Comparison of ENCODE assay signal across 7 cellular contexts in the genomic region with DNA sequence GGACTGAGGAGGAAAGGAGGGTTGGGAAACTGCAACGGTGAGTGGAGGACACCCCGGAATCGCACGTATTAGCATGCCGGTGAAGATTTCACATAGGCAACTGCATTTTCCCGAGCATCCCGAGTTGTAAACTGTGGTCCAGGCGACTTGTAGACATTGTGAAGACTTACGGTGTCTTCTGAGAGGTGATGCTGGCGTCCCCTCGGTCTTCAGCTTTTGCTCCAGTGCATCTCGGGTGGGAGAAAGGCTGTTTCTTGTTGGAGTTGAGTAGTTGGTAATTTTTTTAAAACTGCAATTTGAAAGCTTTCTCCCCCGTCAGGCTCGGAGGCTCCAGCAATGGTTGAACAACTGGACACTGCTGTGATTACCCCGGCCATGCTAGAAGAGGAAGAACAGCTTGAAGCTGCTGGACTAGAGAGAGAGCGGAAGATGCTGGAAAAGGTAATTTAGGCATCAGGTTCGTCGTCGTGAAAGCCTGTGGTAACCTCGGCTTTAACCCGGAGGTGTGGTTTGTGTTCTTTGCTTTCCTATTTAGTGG. TPM values are rescaled to one million over a fixed set of nuclear protein-coding genes. Genes with fewer than 3 reads are reported as not detected.
DNase-seq lines count a peak whose midpoint lies in the region; ATAC-seq and TF ChIP-seq lines count a peak whose summit lies in the region.

No MANE protein-coding gene starts in this region.

- peaks cover 41% of the 10 kb centered on the region for H3K4me1 ChIP-seq in Loucy (ENCODE audit: insufficient read depth, low read length, poor library complexity, severe bottlenecking)
- H3K4me1 ChIP-seq in heart left ventricle, result peaks cover 0 to 22% (median 11%) of the 10 kb centered on the region in 12 donors
- peaks cover 4% of the 10 kb centered on the region for H3K4me1 ChIP-seq in prostate gland (replicated peaks)

- H3K27ac ChIP-seq in heart left ventricle (peak overlapping the region in 5 of 12 donors; percentile 53 to 66 (median 60)), prostate gland (peak overlapping the region; percentile 62 to 64)

- peaks cover 33% of the 10 kb centered on the region for H3K4me1 Mint-ChIP-seq in activated T-helper 1 cell treated with anti-CD3 and anti-CD28 coated beads, Interleukin-12 subunit alpha, Interleukin-12 subunit beta, Interleukin-2, Interleukin-4 antibody, amounts not matched to agents 30 ng/mL and 10 ng/mL and 1 ng/mL, durations not matched to agents 14 hours and 24 hours and 36 hours (ENCODE audit: low read depth)

- H3K9me3 ChIP-seq in Loucy (ENCODE audit: insufficient read depth, low read depth, low read length) (no peaks in the 10 kb centered on the region), heart left ventricle (no peaks in the 10 kb centered on the region), prostate gland (no peaks in the 10 kb centered on the region)

- no peaks in the 10 kb centered on the region for H3K27me3 ChIP-seq in GM06990 (replicated peaks; ENCODE audit: control insufficient read depth, insufficient read depth, low read length)
- H3K27me3 ChIP-seq in Loucy (ENCODE audit: insufficient read depth, low read length, poor library complexity, severe bottlenecking), result no peaks in the 10 kb centered on the region
- H3K27me3 ChIP-seq in heart left ventricle, result no peaks in the 10 kb centered on the region
- H3K27me3 ChIP-seq in prostate gland (replicated peaks; ENCODE audit: insufficient read depth), result no peaks in the 10 kb centered on the region

- TF ChIP-seq CTCF in GM06990 (IDR thresholded peaks at IDR 0.05; ENCODE audit: insufficient read depth, low read length, poor library complexity, severe bottlenecking) (no peak), Loucy (conservative IDR thresholded peaks at IDR 0.05; ENCODE audit: low read length) (no peak), heart left ventricle (IDR thresholded peaks at IDR 0.05) (no peak), prostate gland (IDR thresholded peaks at IDR 0.05) (no peak)

- no peaks in the 10 kb centered on the region for H3F3A ChIP-seq in Loucy (ENCODE audit: low read depth)

- peaks cover 17% of the 10 kb centered on the region for H3K36me3 Mint-ChIP-seq in activated T-helper 1 cell treated with anti-CD3 and anti-CD28 coated beads, Interleukin-12 subunit alpha, Interleukin-12 subunit beta, Interleukin-2, Interleukin-4 antibody, amounts not matched to agents 30 ng/mL and 10 ng/mL and 1 ng/mL, durations not matched to agents 14 hours and 24 hours and 36 hours (ENCODE audit: low read depth)

- H3K4me3 ChIP-seq in GM06990 (replicated peaks; ENCODE audit: low read depth, low read length), result peak overlapping the region; percentile 99
- peak overlapping the region; percentile 84 for H3K4me3 ChIP-seq in Loucy (ENCODE audit: low read length, poor library complexity, severe bottlenecking)
- peak overlapping the region; percentile 45 to 92 (median 75) for H3K4me3 ChIP-seq in heart left ventricle
- peak overlapping the region; percentile 48 to 54 for H3K4me3 ChIP-seq in prostate gland

- H3K27ac Mint-ChIP-seq in activated T-helper 1 cell treated with anti-CD3 and anti-CD28 coated beads, Interleukin-12 subunit alpha, Interleukin-12 subunit beta, Interleukin-2, Interleukin-4 antibody, amounts not matched to agents 30 ng/mL and 10 ng/mL and 1 ng/mL, durations not matched to agents 14 hours and 24 hours and 36 hours, result peak overlapping the region; percentile 96

- peak overlapping the region; percentile 100 for H2AFZ ChIP-seq in Loucy (ENCODE audit: low read length)

- peak overlapping the region; percentile 91 for H3K9ac ChIP-seq in Loucy (ENCODE audit: low read depth, low read length, poor library complexity, severe bottlenecking)

- peak overlapping the region; percentile 84 for H3K4me2 ChIP-seq in Loucy (ENCODE audit: low read depth, low read length, poor library complexity, severe bottlenecking)

- H3K4me3 Mint-ChIP-seq in activated T-helper 1 cell treated with anti-CD3 and anti-CD28 coated beads, Interleukin-12 subunit alpha, Interleukin-12 subunit beta, Interleukin-2, Interleukin-4 antibody, amounts not matched to agents 30 ng/mL and 10 ng/mL and 1 ng/mL, durations not matched to agents 14 hours and 24 hours and 36 hours, result peak overlapping the region; percentile 99

- ATAC-seq in GM21723 (IDR thresholded peaks at IDR 0.05; ENCODE audit: unreplicated experiment) (peak; percentile 16), heart left ventricle (peak in 1 of 4 donors; percentile 22)

- intact Hi-C loops in activated T-helper 1 cell treated with anti-CD3 and anti-CD28 coated beads, Interleukin-12 subunit alpha, Interleukin-12 subunit beta, Interleukin-2, Interleukin-4 antibody, amounts not matched to agents 30 ng/mL and 10 ng/mL and 1 ng/mL, durations not matched to agents 14 hours and 24 hours and 36 hours (cut with micrococcal nuclease), result loop anchor here (5.0 to 10.0 kb wide), 4 partner anchors 649 to 1146 kb away; partner anchors contain the start of genes CEP55 and TCTN3
- intact Hi-C loops in heart left ventricle (cut with DNase I), result no loop called here
- intact Hi-C loops in prostate gland (cut with DNase I), result no loop called here

- TF ChIP-seq POLR2A in heart left ventricle (IDR thresholded peaks at IDR 0.05) (no peak), prostate gland (IDR thresholded peaks at IDR 0.05) (no peak)

- peaks cover 10% of the 10 kb centered on the region for H3K27me3 Mint-ChIP-seq in activated T-helper 1 cell treated with anti-CD3 and anti-CD28 coated beads, Interleukin-12 subunit alpha, Interleukin-12 subunit beta, Interleukin-2, Interleukin-4 antibody, amounts not matched to agents 30 ng/mL and 10 ng/mL and 1 ng/mL, durations not matched to agents 14 hours and 24 hours and 36 hours (ENCODE audit: insufficient read depth)

- peaks cover 53% of the 10 kb centered on the region for H3K79me2 ChIP-seq in Loucy (ENCODE audit: insufficient read depth, low read length)

- H3K9me3 Mint-ChIP-seq in activated T-helper 1 cell treated with anti-CD3 and anti-CD28 coated beads, Interleukin-12 subunit alpha, Interleukin-12 subunit beta, Interleukin-2, Interleukin-4 antibody, amounts not matched to agents 30 ng/mL and 10 ng/mL and 1 ng/mL, durations not matched to agents 14 hours and 24 hours and 36 hours, result no peaks in the 10 kb centered on the region

- H3K36me3 ChIP-seq in GM06990 (ENCODE audit: control insufficient read depth, insufficient read depth, low read length), result no peaks in the 10 kb centered on the region
- no peaks in the 10 kb centered on the region for H3K36me3 ChIP-seq in Loucy (ENCODE audit: insufficient read depth, low read length)
- H3K36me3 ChIP-seq in heart left ventricle, result no peaks in the 10 kb centered on the region
- H3K36me3 ChIP-seq in prostate gland, result no peaks in the 10 kb centered on the region

- 0 to 1% (median 1%) methylated on average over 21 of the region's 21 CpGs for WGBS in heart left ventricle, 4 donors
- 1% methylated on average over 21 of the region's 21 CpGs for WGBS in prostate gland

- H4K20me1 ChIP-seq in Loucy (ENCODE audit: insufficient read depth, low read length, poor library complexity, severe bottlenecking), result peaks cover 32% of the 10 kb centered on the region

- DNase-seq in GM06990 (ENCODE audit: extremely low read depth, insufficient read length) (no peak), heart left ventricle (no peak), prostate gland (ENCODE audit: low spot score) (no peak)
- DNase-seq in activated T-helper 1 cell treated with anti-CD3 and anti-CD28 coated beads, Interleukin-12 subunit alpha, Interleukin-12 subunit beta, Interleukin-2, Interleukin-4 antibody, amounts not matched to agents 30 ng/mL and 10 ng/mL and 1 ng/mL, durations not matched to agents 14 hours and 24 hours and 36 hours (ENCODE audit: low spot score), result no peak
- no peak for DNase-seq in stimulated activated CD4-positive, alpha-beta T cell treated with anti-CD3 and anti-CD28 coated beads, Interleukin-4, amount 100 ng/mL, for 24 hours

- H3K9me2 ChIP-seq in Loucy (replicated peaks; ENCODE audit: low read depth, low read length), result no peaks in the 10 kb centered on the region

RNA-seq across cellular contexts. Expression of gene HELLS, which starts 0.5 kb away (rescaled TPM):
- 224 and 228 TPM in 2 replicates for total RNA-seq in activated T-helper 1 cell treated with anti-CD3 and anti-CD28 coated beads, Interleukin-12 subunit alpha, Interleukin-12 subunit beta, Interleukin-2, Interleukin-4 antibody, amounts not matched to agents 30 ng/mL and 10 ng/mL and 1 ng/mL, durations not matched to agents 14 hours and 24 hours and 36 hours
- total RNA-seq in heart left ventricle (1 to 10 TPM in 4 of 9 donors, under 1 TPM in 5; 0.48 to 8.9 (median 1.00) TPM), prostate gland (10 to 100 TPM in 1 of 2 donors, 1 to 10 TPM in 1; 9.8 to 18.4 TPM)
- polyA plus RNA-seq in heart left ventricle, result under 1 TPM; 0.23 to 0.62 TPM

Comparison
In these comparisons a context has a peak if more than half of its experiments do, and no peak if none do; other contexts are left out.
1. RNA of gene HELLS, which starts 0.5 kb away (total RNA-seq): 224 to 228 TPM in activated T-helper 1 cell treated with anti-CD3 and anti-CD28 coated beads, Interleukin-12 subunit alpha, Interleukin-12 subunit beta, Interleukin-2, Interleukin-4 antibody, amounts not matched to agents 30 ng/mL and 10 ng/mL and 1 ng/mL, durations not matched to agents 14 hours and 24 hours and 36 hours; 9.8 to 18.4 TPM in prostate gland and 0.48 to 8.9 TPM in heart left ventricle; every median in the first group is over 10 times any median in the second.
2. Peak in every context shown above with its lines, with median percentiles within 50 percentile points of each other: H3K4me3 ChIP-seq.